19 cellular contexts compared by ENCODE assay signal in genomic region chr10:18343573-18343972, GRCh38.
"Had no signal": no experiment of that assay in that cellular context is flagged by ENCODE, and none has a peak within 500 bp of the region (broad histone marks: within the 10 kb centered on the region; RNA-seq: fewer than 3 reads in every experiment).

No MANE protein-coding gene starts in this region.

- DNase-seq: dorsolateral prefrontal cortex; effector CD4-positive, alpha-beta T cell; left colon; natural killer cell; occipital lobe; ovary; posterior cingulate gyrus; psoas muscle; stimulated activated CD4-positive, alpha-beta T cell treated with anti-CD3 and anti-CD28 coated beads, Interleukin-12 subunit alpha, Interleukin-12 subunit beta, amount 100 ng/mL, for 4 hours; stimulated activated CD4-positive, alpha-beta T cell treated with anti-CD3 and anti-CD28 coated beads, Interleukin-1b, Interleukin-23, amount 100 ng/mL, for 48 hours; stimulated activated CD4-positive, alpha-beta T cell treated with anti-CD3 and anti-CD28 coated beads, Interleukin-4, amount 100 ng/mL, for 1 hour; stimulated activated CD8-positive, alpha-beta memory T cell treated with anti-CD3 and anti-CD28 coated beads, Interleukin-4, amount 100 ng/mL, for 48 hours; stimulated activated naive CD4-positive, alpha-beta T cell; stimulated activated naive CD8-positive, alpha-beta T cell treated with anti-CD3 and anti-CD28 coated beads, Interleukin-15, amount 100 ng/mL, for 72 hours; transverse colon; upper lobe of right lung; uterus had no signal

- FAIRE-seq: frontal cortex had no signal

- ATAC-seq: left colon; natural killer cell; psoas muscle; sciatic nerve; stimulated activated naive CD8-positive, alpha-beta T cell treated with anti-CD3 and anti-CD28 coated beads, Interleukin-15, amount 100 ng/mL, for 72 hours; upper lobe of right lung had no signal
